In genomic region chr11:57530596-57531507, GRCh38 we compare ENCODE assay signal across 1 cellular context.
TF ChIP-seq lines count a peak whose summit lies in the region.

Gene TIMM10 (minus strand): TSS chr11:57530754. CDS start chr11:57530189, 565 bp downstream.

TF ChIP-seq in HepG2, 621 proteins besides CTCF, POLR2A, EP300 and RAD21 (continued from another document and continues in another):
- TF ChIP-seq, protein P1, sequence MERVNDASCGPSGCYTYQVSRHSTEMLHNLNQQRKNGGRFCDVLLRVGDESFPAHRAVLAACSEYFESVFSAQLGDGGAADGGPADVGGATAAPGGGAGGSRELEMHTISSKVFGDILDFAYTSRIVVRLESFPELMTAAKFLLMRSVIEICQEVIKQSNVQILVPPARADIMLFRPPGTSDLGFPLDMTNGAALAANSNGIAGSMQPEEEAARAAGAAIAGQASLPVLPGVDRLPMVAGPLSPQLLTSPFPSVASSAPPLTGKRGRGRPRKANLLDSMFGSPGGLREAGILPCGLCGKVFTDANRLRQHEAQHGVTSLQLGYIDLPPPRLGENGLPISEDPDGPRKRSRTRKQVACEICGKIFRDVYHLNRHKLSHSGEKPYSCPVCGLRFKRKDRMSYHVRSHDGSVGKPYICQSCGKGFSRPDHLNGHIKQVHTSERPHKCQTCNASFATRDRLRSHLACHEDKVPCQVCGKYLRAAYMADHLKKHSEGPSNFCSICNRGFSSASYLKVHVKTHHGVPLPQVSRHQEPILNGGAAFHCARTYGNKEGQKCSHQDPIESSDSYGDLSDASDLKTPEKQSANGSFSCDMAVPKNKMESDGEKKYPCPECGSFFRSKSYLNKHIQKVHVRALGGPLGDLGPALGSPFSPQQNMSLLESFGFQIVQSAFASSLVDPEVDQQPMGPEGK (CRISPR knock-in tag; IDR thresholded peaks at IDR 0.05): peak; percentile 5; the same call in 1 of the 2 replicates
- TF ChIP-seq JUN (CRISPR knock-in tag; IDR thresholded peaks at IDR 0.05): no peak
- TF ChIP-seq ETV5 (CRISPR knock-in tag; IDR thresholded peaks at IDR 0.05; ENCODE audit: borderline replicate concordance): peak; percentile 88; the same call in 1 of the 2 replicates
- peak; percentile 57; the same call in 1 of the 2 replicates for TF ChIP-seq DNMT3B (CRISPR knock-in tag; conservative IDR thresholded peaks at IDR 0.05)
- TF ChIP-seq ZNF790 (CRISPR knock-in tag; IDR thresholded peaks at IDR 0.05; ENCODE audit: borderline replicate concordance): 0 out of 2 replicates have a peak, but pooled peaks have one; percentile 23
- peak; percentile 99 for TF ChIP-seq MXD4 (CRISPR knock-in tag; IDR thresholded peaks at IDR 0.05)
- no peak for TF ChIP-seq ASH2L (IDR thresholded peaks at IDR 0.05; ENCODE audit: insufficient read length, low read depth, low read length)
- TF ChIP-seq ELF3 (CRISPR knock-in tag; IDR thresholded peaks at IDR 0.05): peak; percentile 92
- TF ChIP-seq, protein P2, sequence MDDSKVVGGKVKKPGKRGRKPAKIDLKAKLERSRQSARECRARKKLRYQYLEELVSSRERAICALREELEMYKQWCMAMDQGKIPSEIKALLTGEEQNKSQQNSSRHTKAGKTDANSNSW (CRISPR knock-in tag; IDR thresholded peaks at IDR 0.05; ENCODE audit: borderline replicate concordance): no peak
- peak; percentile 22; the same call in 1 of the 2 replicates for TF ChIP-seq ZBTB34 (CRISPR knock-in tag; IDR thresholded peaks at IDR 0.05)
- 0 out of 2 replicates have a peak, but pooled peaks have one; percentile 47 for TF ChIP-seq GLI4 (CRISPR knock-in tag; IDR thresholded peaks at IDR 0.05; ENCODE audit: borderline replicate concordance)
- TF ChIP-seq, protein P3, sequence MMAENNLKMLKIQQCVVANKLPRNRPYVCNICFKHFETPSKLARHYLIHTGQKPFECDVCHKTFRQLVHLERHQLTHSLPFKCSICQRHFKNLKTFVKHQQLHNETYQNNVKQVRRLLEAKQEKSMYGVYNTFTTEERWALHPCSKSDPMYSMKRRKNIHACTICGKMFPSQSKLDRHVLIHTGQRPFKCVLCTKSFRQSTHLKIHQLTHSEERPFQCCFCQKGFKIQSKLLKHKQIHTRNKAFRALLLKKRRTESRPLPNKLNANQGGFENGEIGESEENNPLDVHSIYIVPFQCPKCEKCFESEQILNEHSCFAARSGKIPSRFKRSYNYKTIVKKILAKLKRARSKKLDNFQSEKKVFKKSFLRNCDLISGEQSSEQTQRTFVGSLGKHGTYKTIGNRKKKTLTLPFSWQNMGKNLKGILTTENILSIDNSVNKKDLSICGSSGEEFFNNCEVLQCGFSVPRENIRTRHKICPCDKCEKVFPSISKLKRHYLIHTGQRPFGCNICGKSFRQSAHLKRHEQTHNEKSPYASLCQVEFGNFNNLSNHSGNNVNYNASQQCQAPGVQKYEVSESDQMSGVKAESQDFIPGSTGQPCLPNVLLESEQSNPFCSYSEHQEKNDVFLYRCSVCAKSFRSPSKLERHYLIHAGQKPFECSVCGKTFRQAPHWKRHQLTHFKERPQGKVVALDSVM (CRISPR knock-in tag; IDR thresholded peaks at IDR 0.05): 0 out of 2 replicates have a peak, but pooled peaks have one; percentile 39
- peak; percentile 46; the same call in 1 of the 2 replicates for TF ChIP-seq CREB1 (IDR thresholded peaks at IDR 0.05)
- peak; percentile 92 for TF ChIP-seq CREB1 (CRISPR knock-in tag; IDR thresholded peaks at IDR 0.05)
- TF ChIP-seq ZNF496 (CRISPR knock-in tag; IDR thresholded peaks at IDR 0.05; ENCODE audit: insufficient replicate concordance): no peak
- TF ChIP-seq CSRNP2 (CRISPR knock-in tag; conservative IDR thresholded peaks at IDR 0.05; ENCODE audit: low read depth): no peak
- TF ChIP-seq KLF15 (CRISPR knock-in tag; IDR thresholded peaks at IDR 0.05; ENCODE audit: borderline replicate concordance): peak; percentile 91; the same call in 1 of the 2 replicates
- TF ChIP-seq SMAD3 (CRISPR knock-in tag; IDR thresholded peaks at IDR 0.05): 0 out of 2 replicates have a peak, but pooled peaks have one; percentile 69
- peak; percentile 89 for TF ChIP-seq ZNF501 (CRISPR knock-in tag; IDR thresholded peaks at IDR 0.05)
- no peak for TF ChIP-seq ZNF230 (CRISPR knock-in tag; IDR thresholded peaks at IDR 0.05)
- TF ChIP-seq, protein P4, sequence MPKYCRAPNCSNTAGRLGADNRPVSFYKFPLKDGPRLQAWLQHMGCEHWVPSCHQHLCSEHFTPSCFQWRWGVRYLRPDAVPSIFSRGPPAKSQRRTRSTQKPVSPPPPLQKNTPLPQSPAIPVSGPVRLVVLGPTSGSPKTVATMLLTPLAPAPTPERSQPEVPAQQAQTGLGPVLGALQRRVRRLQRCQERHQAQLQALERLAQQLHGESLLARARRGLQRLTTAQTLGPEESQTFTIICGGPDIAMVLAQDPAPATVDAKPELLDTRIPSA (CRISPR knock-in tag; IDR thresholded peaks at IDR 0.05; ENCODE audit: borderline replicate concordance): no peak
- peak; percentile 81; the same call in 1 of the 2 replicates for TF ChIP-seq E2F2 (CRISPR knock-in tag; IDR thresholded peaks at IDR 0.05; ENCODE audit: borderline replicate concordance)
- TF ChIP-seq ZFAT (CRISPR knock-in tag; conservative IDR thresholded peaks at IDR 0.05): no peak
- TF ChIP-seq HNRNPUL1 (IDR thresholded peaks at IDR 0.05; ENCODE audit: low read depth, low read length): no peak
- TF ChIP-seq SETDB1 (CRISPR knock-in tag; IDR thresholded peaks at IDR 0.05; ENCODE audit: borderline replicate concordance): no peak
- peak; percentile 88; the same call in 1 of the 2 replicates for TF ChIP-seq NFATC3 (CRISPR knock-in tag; IDR thresholded peaks at IDR 0.05)
- TF ChIP-seq AHR (CRISPR knock-in tag; IDR thresholded peaks at IDR 0.05): peak; percentile 45; the same call in 1 of the 2 replicates
- no peak; the same call in 1 of the 2 replicates for TF ChIP-seq TMF1 (CRISPR knock-in tag; IDR thresholded peaks at IDR 0.05; ENCODE audit: low read depth)
- TF ChIP-seq SMC3 (IDR thresholded peaks at IDR 0.05; ENCODE audit: low read length): 0 out of 2 replicates have a peak, but pooled peaks have one; percentile 1
- peak; percentile 85; the same call in 1 of the 2 replicates for TF ChIP-seq TGIF2 (CRISPR knock-in tag; IDR thresholded peaks at IDR 0.05)
- TF ChIP-seq, protein P5, sequence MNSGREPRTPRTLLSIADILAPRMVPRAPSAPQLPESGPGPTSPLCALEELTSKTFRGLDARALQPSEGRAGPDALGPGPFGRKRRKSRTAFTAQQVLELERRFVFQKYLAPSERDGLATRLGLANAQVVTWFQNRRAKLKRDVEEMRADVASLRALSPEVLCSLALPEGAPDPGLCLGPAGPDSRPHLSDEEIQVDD (CRISPR knock-in tag; IDR thresholded peaks at IDR 0.05; ENCODE audit: borderline replicate concordance): no peak
- TF ChIP-seq MNT (IDR thresholded peaks at IDR 0.05): peak; percentile 71
- TF ChIP-seq, protein P6, sequence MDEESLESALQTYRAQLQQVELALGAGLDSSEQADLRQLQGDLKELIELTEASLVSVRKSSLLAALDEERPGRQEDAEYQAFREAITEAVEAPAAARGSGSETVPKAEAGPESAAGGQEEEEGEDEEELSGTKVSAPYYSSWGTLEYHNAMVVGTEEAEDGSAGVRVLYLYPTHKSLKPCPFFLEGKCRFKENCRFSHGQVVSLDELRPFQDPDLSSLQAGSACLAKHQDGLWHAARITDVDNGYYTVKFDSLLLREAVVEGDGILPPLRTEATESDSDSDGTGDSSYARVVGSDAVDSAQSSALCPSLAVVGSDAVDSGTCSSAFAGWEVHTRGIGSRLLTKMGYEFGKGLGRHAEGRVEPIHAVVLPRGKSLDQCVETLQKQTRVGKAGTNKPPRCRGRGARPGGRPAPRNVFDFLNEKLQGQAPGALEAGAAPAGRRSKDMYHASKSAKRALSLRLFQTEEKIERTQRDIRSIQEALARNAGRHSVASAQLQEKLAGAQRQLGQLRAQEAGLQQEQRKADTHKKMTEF (CRISPR knock-in tag; IDR thresholded peaks at IDR 0.05): peak; percentile 93
- TF ChIP-seq ZNF557 (CRISPR knock-in tag; IDR thresholded peaks at IDR 0.05): 0 out of 2 replicates have a peak, but pooled peaks have one; percentile 58
- peak; percentile 84 for TF ChIP-seq ZMYM4 (CRISPR knock-in tag; IDR thresholded peaks at IDR 0.05)
- TF ChIP-seq ZNF124 (CRISPR knock-in tag; IDR thresholded peaks at IDR 0.05): peak; percentile 47; the same call in 1 of the 2 replicates
- peak; percentile 54; the same call in 1 of the 2 replicates for TF ChIP-seq SIN3B (IDR thresholded peaks at IDR 0.05; ENCODE audit: low read length)
- TF ChIP-seq ZNF841 (CRISPR knock-in tag; IDR thresholded peaks at IDR 0.05; ENCODE audit: borderline replicate concordance): 0 out of 2 replicates have a peak, but pooled peaks have one; percentile 14
- 0 out of 2 replicates have a peak, but pooled peaks have one; percentile 35 for TF ChIP-seq ZNF17 (CRISPR knock-in tag; IDR thresholded peaks at IDR 0.05)
- TF ChIP-seq ATF1 (CRISPR knock-in tag; IDR thresholded peaks at IDR 0.05): peak; percentile 86
- peak; percentile 55; the same call in 1 of the 2 replicates for TF ChIP-seq DR1 (CRISPR knock-in tag; IDR thresholded peaks at IDR 0.05)
- TF ChIP-seq, protein P7, sequence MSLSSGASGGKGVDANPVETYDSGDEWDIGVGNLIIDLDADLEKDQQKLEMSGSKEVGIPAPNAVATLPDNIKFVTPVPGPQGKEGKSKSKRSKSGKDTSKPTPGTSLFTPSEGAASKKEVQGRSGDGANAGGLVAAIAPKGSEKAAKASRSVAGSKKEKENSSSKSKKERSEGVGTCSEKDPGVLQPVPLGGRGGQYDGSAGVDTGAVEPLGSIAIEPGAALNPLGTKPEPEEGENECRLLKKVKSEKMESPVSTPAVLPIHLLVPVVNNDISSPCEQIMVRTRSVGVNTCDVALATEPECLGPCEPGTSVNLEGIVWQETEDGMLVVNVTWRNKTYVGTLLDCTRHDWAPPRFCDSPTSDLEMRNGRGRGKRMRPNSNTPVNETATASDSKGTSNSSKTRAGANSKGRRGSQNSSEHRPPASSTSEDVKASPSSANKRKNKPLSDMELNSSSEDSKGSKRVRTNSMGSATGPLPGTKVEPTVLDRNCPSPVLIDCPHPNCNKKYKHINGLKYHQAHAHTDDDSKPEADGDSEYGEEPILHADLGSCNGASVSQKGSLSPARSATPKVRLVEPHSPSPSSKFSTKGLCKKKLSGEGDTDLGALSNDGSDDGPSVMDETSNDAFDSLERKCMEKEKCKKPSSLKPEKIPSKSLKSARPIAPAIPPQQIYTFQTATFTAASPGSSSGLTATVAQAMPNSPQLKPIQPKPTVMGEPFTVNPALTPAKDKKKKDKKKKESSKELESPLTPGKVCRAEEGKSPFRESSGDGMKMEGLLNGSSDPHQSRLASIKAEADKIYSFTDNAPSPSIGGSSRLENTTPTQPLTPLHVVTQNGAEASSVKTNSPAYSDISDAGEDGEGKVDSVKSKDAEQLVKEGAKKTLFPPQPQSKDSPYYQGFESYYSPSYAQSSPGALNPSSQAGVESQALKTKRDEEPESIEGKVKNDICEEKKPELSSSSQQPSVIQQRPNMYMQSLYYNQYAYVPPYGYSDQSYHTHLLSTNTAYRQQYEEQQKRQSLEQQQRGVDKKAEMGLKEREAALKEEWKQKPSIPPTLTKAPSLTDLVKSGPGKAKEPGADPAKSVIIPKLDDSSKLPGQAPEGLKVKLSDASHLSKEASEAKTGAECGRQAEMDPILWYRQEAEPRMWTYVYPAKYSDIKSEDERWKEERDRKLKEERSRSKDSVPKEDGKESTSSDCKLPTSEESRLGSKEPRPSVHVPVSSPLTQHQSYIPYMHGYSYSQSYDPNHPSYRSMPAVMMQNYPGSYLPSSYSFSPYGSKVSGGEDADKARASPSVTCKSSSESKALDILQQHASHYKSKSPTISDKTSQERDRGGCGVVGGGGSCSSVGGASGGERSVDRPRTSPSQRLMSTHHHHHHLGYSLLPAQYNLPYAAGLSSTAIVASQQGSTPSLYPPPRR (CRISPR knock-in tag; IDR thresholded peaks at IDR 0.05; ENCODE audit: borderline replicate concordance): 0 out of 2 replicates have a peak, but pooled peaks have one; percentile 30
- peak; percentile 64; the same call in 1 of the 2 replicates for TF ChIP-seq NR2C2 (CRISPR knock-in tag; IDR thresholded peaks at IDR 0.05; ENCODE audit: borderline replicate concordance)
- peak; percentile 40; the same call in 1 of the 2 replicates for TF ChIP-seq ZNF792 (CRISPR knock-in tag; IDR thresholded peaks at IDR 0.05)
- TF ChIP-seq ZNF781 (CRISPR knock-in tag; IDR thresholded peaks at IDR 0.05; ENCODE audit: borderline replicate concordance, not compliant biosample characterization): peak; percentile 66
